Comparison of ENCODE assay signal across 8 cellular contexts in genomic region chr22:41966607-41967240, GRCh38. TPM values are rescaled to one million over a fixed set of nuclear protein-coding genes. Genes with fewer than 3 reads are reported as not detected.
A peak's percentile ranks its signal among the peaks of the same experiment; 100 is the strongest.
DNase-seq lines count a peak whose midpoint lies in the region; ATAC-seq and TF ChIP-seq lines count a peak whose summit lies in the region.

No MANE protein-coding gene starts in this region.

- no peaks in the 10 kb centered on the region for H3K36me3 ChIP-seq in liver (ENCODE audit: control insufficient read depth in 4 of 4, insufficient read depth in 3 of 4, low read depth in 1 of 4, low read length in 3 of 4)

- no peaks in the 10 kb centered on the region for H3K9me3 ChIP-seq in liver (ENCODE audit: control insufficient read depth in 4 of 4, low read length in 3 of 4)

- H3K4me1 ChIP-seq in liver (ENCODE audit: control insufficient read depth in 4 of 4, insufficient read depth in 4 of 4, low read length in 3 of 4) = no peaks in the 10 kb centered on the region

- ATAC-seq in HG02798 (IDR thresholded peaks at IDR 0.05; ENCODE audit: poor library complexity, unreplicated experiment) (no peak), GM21723 (IDR thresholded peaks at IDR 0.05; ENCODE audit: unreplicated experiment) (no peak)

- no peak overlapping the region for H3K9ac ChIP-seq in liver (ENCODE audit: low read depth in 1 of 2, low read length in 2 of 2)

- H3K27ac Mint-ChIP-seq in chondrocyte (ENCODE audit: unreplicated experiment) = no peak overlapping the region

- H3K36me3 Mint-ChIP-seq in chondrocyte (ENCODE audit: low read depth) = no peaks in the 10 kb centered on the region

- H3K27ac ChIP-seq in liver (ENCODE audit: low read depth in 1 of 2, low read length in 2 of 2) = no peak overlapping the region

- H3K4me3 ChIP-seq in liver (ENCODE audit: low read depth in 1 of 3, low read length in 3 of 3) = no peak overlapping the region

- no peaks in the 10 kb centered on the region for H3K27me3 Mint-ChIP-seq in chondrocyte (ENCODE audit: low read depth)

- DNase-seq in NCI-H748 (lab: John Stamatoyannopoulos, UW; ENCODE audit: unreplicated experiment) (peak; percentile 50), NCI-H748 treated with DMSO at 0.1 percent for 48 hours (lab: John Stamatoyannopoulos, UW) (no peak), SKM-1 treated with dmso at 0.1 percent for 144 hours (lab: John Stamatoyannopoulos, UW; ENCODE audit: unreplicated experiment) (peak; percentile 56), chondrocyte (ENCODE audit: low spot score) (no peak)

- peak; percentile 78 for TF ChIP-seq CTCF in chondrocyte (IDR thresholded peaks at IDR 0.05)
- peak; percentile 51 for TF ChIP-seq CTCF in liver (IDR thresholded peaks at IDR 0.05; ENCODE audit: low read depth, low read length, missing input control)

- H3K27me3 ChIP-seq in liver (ENCODE audit: control insufficient read depth in 4 of 4, insufficient read depth in 4 of 4, low read length in 3 of 4) = no peaks in the 10 kb centered on the region

- no peak overlapping the region for H3K4me3 Mint-ChIP-seq in chondrocyte (ENCODE audit: unreplicated experiment)

- TF ChIP-seq RAD21 in Ishikawa (IDR thresholded peaks at IDR 0.05; ENCODE audit: low read depth) (peak; percentile 54), liver (IDR thresholded peaks at IDR 0.05) (peak; percentile 81 to 83)

- H3K9me3 Mint-ChIP-seq in chondrocyte (ENCODE audit: low read depth) = no peaks in the 10 kb centered on the region

- H3K4me1 Mint-ChIP-seq in chondrocyte (ENCODE audit: low read depth) = no peaks in the 10 kb centered on the region

- WGBS in liver = 46% methylated on average over 8 of the region's 8 CpGs

- no peak for TF ChIP-seq EP300 in Ishikawa (IDR thresholded peaks at IDR 0.05; ENCODE audit: borderline replicate concordance)

TF ChIP-seq in Ishikawa, 13 proteins besides CTCF, POLR2A, EP300 and RAD21:
- no peak for TF ChIP-seq TAF1 (IDR thresholded peaks at IDR 0.05; ENCODE audit: low read depth)
- no peak for TF ChIP-seq CREB1 (IDR thresholded peaks at IDR 0.05; ENCODE audit: low read depth)

TF ChIP-seq in liver, 16 proteins besides CTCF, POLR2A, EP300 and RAD21:
- TF ChIP-seq HNF4A (conservative IDR thresholded peaks at IDR 0.05) = no peak
- TF ChIP-seq REST (IDR thresholded peaks at IDR 0.05) = no peak
- no peak for TF ChIP-seq FOXA1 (IDR thresholded peaks at IDR 0.05)
- TF ChIP-seq GABPA (IDR thresholded peaks at IDR 0.05 in 1 of 2, conservative IDR thresholded peaks at IDR 0.05 in 1 of 2) = no peak
- TF ChIP-seq YY1 (IDR thresholded peaks at IDR 0.05) = no peak
- no peak for TF ChIP-seq RXRA (IDR thresholded peaks at IDR 0.05)
- TF ChIP-seq, protein P1, sequence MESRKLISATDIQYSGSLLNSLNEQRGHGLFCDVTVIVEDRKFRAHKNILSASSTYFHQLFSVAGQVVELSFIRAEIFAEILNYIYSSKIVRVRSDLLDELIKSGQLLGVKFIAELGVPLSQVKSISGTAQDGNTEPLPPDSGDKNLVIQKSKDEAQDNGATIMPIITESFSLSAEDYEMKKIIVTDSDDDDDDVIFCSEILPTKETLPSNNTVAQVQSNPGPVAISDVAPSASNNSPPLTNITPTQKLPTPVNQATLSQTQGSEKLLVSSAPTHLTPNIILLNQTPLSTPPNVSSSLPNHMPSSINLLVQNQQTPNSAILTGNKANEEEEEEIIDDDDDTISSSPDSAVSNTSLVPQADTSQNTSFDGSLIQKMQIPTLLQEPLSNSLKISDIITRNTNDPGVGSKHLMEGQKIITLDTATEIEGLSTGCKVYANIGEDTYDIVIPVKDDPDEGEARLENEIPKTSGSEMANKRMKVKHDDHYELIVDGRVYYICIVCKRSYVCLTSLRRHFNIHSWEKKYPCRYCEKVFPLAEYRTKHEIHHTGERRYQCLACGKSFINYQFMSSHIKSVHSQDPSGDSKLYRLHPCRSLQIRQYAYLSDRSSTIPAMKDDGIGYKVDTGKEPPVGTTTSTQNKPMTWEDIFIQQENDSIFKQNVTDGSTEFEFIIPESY (IDR thresholded peaks at IDR 0.05) = no peak
- no peak for TF ChIP-seq EGR1 (IDR thresholded peaks at IDR 0.05; ENCODE audit: low read depth in 2 of 2)
- TF ChIP-seq HNF4G (IDR thresholded peaks at IDR 0.05) = no peak
- TF ChIP-seq ATF3 (IDR thresholded peaks at IDR 0.05) = no peak
- TF ChIP-seq FOXA2 (IDR thresholded peaks at IDR 0.05) = no peak
- TF ChIP-seq TAF1 (conservative IDR thresholded peaks at IDR 0.05) = no peak

RNA-seq across cellular contexts. Expression of gene SEPTIN3, which starts 2.5 kb away (rescaled TPM):
- total RNA-seq in chondrocyte (0.87 to 0.92 TPM (median 0.92 TPM) in 3 replicates), liver (under 1 TPM in 1 of 2 donors, not detected in 1; under 0.01 TPM)
- polyA plus RNA-seq in liver = under 1 TPM; 0.04 to 0.07 TPM

RNA-seq across cellular contexts. Expression of gene CENPM, which starts 19.8 kb away (rescaled TPM):
- 3.3 to 9.3 TPM (median 3.3 TPM) in 3 replicates for total RNA-seq in chondrocyte
- total RNA-seq in liver = 10 to 100 TPM in 1 of 2 donors, under 1 TPM in 1; 0.17 to 26.3 TPM
- 1 to 10 TPM; 1.7 to 2.9 TPM for polyA plus RNA-seq in liver

RNA-seq across cellular contexts. Expression of gene WBP2NL, which starts 31.9 kb away (rescaled TPM):
- total RNA-seq in chondrocyte (not detected in 3 replicates), liver (under 1 TPM; 0.33 to 0.50 TPM)
- polyA plus RNA-seq in liver = under 1 TPM; 0.12 to 0.18 TPM

RNA-seq across cellular contexts. Expression of gene TNFRSF13C, which starts 40.1 kb away (rescaled TPM):
- total RNA-seq in chondrocyte (0.07 to 0.56 TPM (median 0.21 TPM) in 3 replicates), liver (under 1 TPM; under 0.01 to 0.37 TPM)
- polyA plus RNA-seq in liver = under 1 TPM; 0.02 to 0.26 TPM

Comparison
In these comparisons a context has a peak if more than half of its experiments do, and no peak if none do; other contexts are left out.
1. DNase-seq: peak in NCI-H748 (single experiment) and SKM-1 treated with dmso at 0.1 percent for 144 hours (single experiment); none in NCI-H748 treated with DMSO at 0.1 percent for 48 hours (single experiment) and chondrocyte (single experiment).